In genomic region chr15:91472316-91472756, GRCh38 we compare ENCODE assay signal across 13 cellular contexts.
A peak's percentile ranks its signal among the peaks of the same experiment; 100 is the strongest.
DNase-seq lines count a peak whose midpoint lies in the region; ATAC-seq and TF ChIP-seq lines count a peak whose summit lies in the region.
"Had no signal": no experiment of that assay in that cellular context is flagged by ENCODE, and none has a peak within 500 bp of the region (broad histone marks: within the 10 kb centered on the region; RNA-seq: fewer than 3 reads in every experiment).

No MANE protein-coding gene starts in this region.

- H3K4me3 Mint-ChIP-seq in T-helper 1 cell treated with Interleukin-12 subunit alpha and Interleukin-12 subunit beta and Interleukin-4 antibody, amounts not matched to agents 30 μg/mL and 1 μg/mL, for 36 hours = peak overlapping the region; percentile 48
- H3K4me3 Mint-ChIP-seq in effector memory CD8-positive, alpha-beta T cell = peak overlapping the region; percentile 9 to 24

- peaks cover 51% of the 10 kb centered on the region for H3K4me1 ChIP-seq in DND-41 (ENCODE audit: insufficient read depth, low read length)

- DNase-seq in CD1c-positive myeloid dendritic cell (ENCODE audit: extremely low spot score) (peak; percentile 5), DND-41 (peak; percentile 73), EL (no peak), glomerular visceral epithelial cell (ENCODE audit: extremely low spot score) (no peak)
- DNase-seq in effector memory CD8-positive, alpha-beta T cell = no peak
- DNase-seq in NK-92 treated with Interleukin-12 subunit alpha and Interleukin-12 subunit beta, amount 100 ng/mL, for 24 hours (lab: John Stamatoyannopoulos, UW) = no peak
- DNase-seq: C1 segment of cervical spinal cord; kidney; NCI-H187 treated with DMSO at 0.1 percent for 48 hours; stimulated activated CD8-positive, alpha-beta memory T cell treated with anti-CD3 and anti-CD28 coated beads, Interleukin-4, amount 100 ng/mL, for 48 hours; T1000 had no signal

- no peaks in the 10 kb centered on the region for H3K27me3 Mint-ChIP-seq in T-helper 1 cell treated with Interleukin-12 subunit alpha and Interleukin-12 subunit beta and Interleukin-4 antibody, amounts not matched to agents 30 μg/mL and 1 μg/mL, for 36 hours (ENCODE audit: low read depth)
- H3K27me3 Mint-ChIP-seq in effector memory CD8-positive, alpha-beta T cell = peaks cover 0 to 6% of the 10 kb centered on the region in 2 donors

- H3K9me3 ChIP-seq in DND-41 (ENCODE audit: insufficient read depth, low read length, severe bottlenecking) = no peaks in the 10 kb centered on the region

- H3K4me2 ChIP-seq in DND-41 (ENCODE audit: insufficient read depth, low read length) = peak overlapping the region; percentile 52

- peaks cover 43% of the 10 kb centered on the region for H3K4me1 Mint-ChIP-seq in T-helper 1 cell treated with Interleukin-12 subunit alpha and Interleukin-12 subunit beta and Interleukin-4 antibody, amounts not matched to agents 30 μg/mL and 1 μg/mL, for 36 hours (ENCODE audit: low read depth)
- peaks cover 39 to 46% of the 10 kb centered on the region in 2 donors for H3K4me1 Mint-ChIP-seq in effector memory CD8-positive, alpha-beta T cell (ENCODE audit: low read depth in 2 of 2)

- H3K36me3 ChIP-seq in DND-41 (ENCODE audit: insufficient read depth, low read length) = no peaks in the 10 kb centered on the region

- H3K27ac Mint-ChIP-seq in T-helper 1 cell treated with Interleukin-12 subunit alpha and Interleukin-12 subunit beta and Interleukin-4 antibody, amounts not matched to agents 30 μg/mL and 1 μg/mL, for 36 hours = peak overlapping the region; percentile 81
- no peak overlapping the region for H3K27ac Mint-ChIP-seq in effector memory CD8-positive, alpha-beta T cell

- no peak for TF ChIP-seq CTCF in DND-41 (IDR thresholded peaks at IDR 0.05; ENCODE audit: borderline replicate concordance, extremely low read depth, low read length, poor library complexity, severe bottlenecking)

- 0 out of 2 replicates have a peak overlapping the region, but pooled peaks have one; percentile 15 for H2AFZ ChIP-seq in DND-41 (ENCODE audit: low read depth, low read length)

- H3K36me3 Mint-ChIP-seq in T-helper 1 cell treated with Interleukin-12 subunit alpha and Interleukin-12 subunit beta and Interleukin-4 antibody, amounts not matched to agents 30 μg/mL and 1 μg/mL, for 36 hours (ENCODE audit: low read depth) = peaks cover 10% of the 10 kb centered on the region
- no peaks in the 10 kb centered on the region for H3K36me3 Mint-ChIP-seq in effector memory CD8-positive, alpha-beta T cell (ENCODE audit: insufficient read depth)

- peak overlapping the region in 1 of 2 experiments; percentile 38; a peak in 1 of 4 replicates for H3K4me3 ChIP-seq in DND-41 (ENCODE audit: low read depth in 1 of 2, low read length in 2 of 2)

- H3K27ac ChIP-seq in DND-41 (ENCODE audit: low read length) = peak overlapping the region; percentile 80

- H3K79me2 ChIP-seq in DND-41 (ENCODE audit: insufficient read depth, low read length) = no peaks in the 10 kb centered on the region

- 0 out of 2 replicates have a peak overlapping the region, but pooled peaks have one; percentile 22 for H3K9ac ChIP-seq in DND-41 (ENCODE audit: low read depth, low read length)

- H4K20me1 ChIP-seq in DND-41 (ENCODE audit: insufficient read depth, low read length) = no peaks in the 10 kb centered on the region

- peaks cover 27% of the 10 kb centered on the region for H3K9me3 Mint-ChIP-seq in T-helper 1 cell treated with Interleukin-12 subunit alpha and Interleukin-12 subunit beta and Interleukin-4 antibody, amounts not matched to agents 30 μg/mL and 1 μg/mL, for 36 hours
- H3K9me3 Mint-ChIP-seq in effector memory CD8-positive, alpha-beta T cell = peaks cover 0 to 2% of the 10 kb centered on the region in 2 donors

- no peaks in the 10 kb centered on the region for H3K27me3 ChIP-seq in DND-41 (ENCODE audit: insufficient read depth, low read length, poor library complexity)

- ATAC-seq in DND-41 (ENCODE audit: insufficient read depth, low read depth) (peak; percentile 70), HG03025 (IDR thresholded peaks at IDR 0.05; ENCODE audit: low FRiP score, unreplicated experiment) (no peak)
- peak; percentile 70 for ATAC-seq in effector memory CD8-positive, alpha-beta T cell (replicated peaks)

Comparison
In these comparisons a context has a peak if more than half of its experiments do, and no peak if none do; other contexts are left out.
1. DNase-seq: peak in CD1c-positive myeloid dendritic cell (single experiment) and DND-41 (single experiment); none in effector memory CD8-positive, alpha-beta T cell (0 of 3), NK-92 treated with Interleukin-12 subunit alpha and Interleukin-12 subunit beta, amount 100 ng/mL, for 24 hours (single experiment), EL (single experiment) and glomerular visceral epithelial cell (single experiment).